15 cellular contexts compared by ENCODE assay signal in the genomic region with DNA sequence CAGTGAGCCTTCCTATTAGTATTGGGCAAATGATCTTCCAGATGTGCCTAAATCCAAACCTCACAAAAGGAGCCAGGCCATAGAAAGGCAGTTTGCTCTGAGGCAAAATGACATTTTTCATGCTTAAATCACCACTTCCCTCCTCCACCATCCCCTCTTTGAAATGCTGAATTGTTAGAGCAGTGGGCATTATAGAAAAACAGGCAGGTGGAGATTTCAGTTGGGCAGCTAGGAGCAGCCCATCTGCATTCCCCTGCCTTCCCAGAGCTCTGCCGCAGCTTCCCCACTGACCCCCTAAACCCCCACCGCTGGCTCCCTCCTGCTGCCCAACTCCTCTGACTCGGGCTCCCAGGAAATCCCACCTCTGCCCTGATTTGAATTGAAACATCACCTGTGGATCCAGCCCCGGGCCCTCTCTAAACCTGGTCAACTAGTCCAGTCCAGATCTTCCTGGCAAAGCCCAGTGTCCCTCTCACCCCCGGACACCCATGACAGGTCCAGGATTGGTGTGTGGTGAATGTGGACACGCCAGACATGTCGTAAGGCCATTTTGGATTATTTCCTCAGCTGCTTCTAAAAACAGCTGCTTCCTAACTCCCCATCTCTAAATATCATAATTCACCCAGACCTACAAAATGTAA.
"Had no signal": no experiment of that assay in that cellular context is flagged by ENCODE, and none has a peak within 500 bp of the region (broad histone marks: within the 10 kb centered on the region; RNA-seq: fewer than 3 reads in every experiment).

No MANE protein-coding gene starts in this region.

- H3K36me3 ChIP-seq: breast epithelium, right lobe of liver, stomach had no signal

- H3K4me3 Mint-ChIP-seq: activated naive CD8-positive, alpha-beta T cell treated with anti-CD3 and anti-CD28 coated beads, Interleukin-2, amount 10 ng/mL, durations not matched to agents 7 days and 5 days; activated T-helper 1 cell treated with anti-CD3 and anti-CD28 coated beads, Interleukin-12 subunit alpha, Interleukin-12 subunit beta, Interleukin-2, Interleukin-4 antibody, amounts not matched to agents 30 ng/mL and 10 ng/mL and 1 ng/mL, durations not matched to agents 14 hours and 24 hours and 36 hours; dendritic cell treated with granulocyte-macrophage colony-stimulating factor and Interleukin-4, amounts not matched to agents 40 ng/mL and 50 ng/mL, for 4 days; effector memory CD8-positive, alpha-beta T cell; nephron progenitor cell had no signal

- H3K9me3 Mint-ChIP-seq: activated naive CD8-positive, alpha-beta T cell treated with anti-CD3 and anti-CD28 coated beads, Interleukin-2, amount 10 ng/mL, durations not matched to agents 7 days and 5 days; activated T-helper 1 cell treated with anti-CD3 and anti-CD28 coated beads, Interleukin-12 subunit alpha, Interleukin-12 subunit beta, Interleukin-2, Interleukin-4 antibody, amounts not matched to agents 30 ng/mL and 10 ng/mL and 1 ng/mL, durations not matched to agents 14 hours and 24 hours and 36 hours had no signal

- H3K27me3 Mint-ChIP-seq: dendritic cell treated with granulocyte-macrophage colony-stimulating factor and Interleukin-4, amounts not matched to agents 40 ng/mL and 50 ng/mL, for 4 days; effector memory CD8-positive, alpha-beta T cell had no signal

- H3K9me3 ChIP-seq: breast epithelium, right lobe of liver, testis had no signal

- H3K36me3 Mint-ChIP-seq: activated naive CD8-positive, alpha-beta T cell treated with anti-CD3 and anti-CD28 coated beads, Interleukin-2, amount 10 ng/mL, durations not matched to agents 7 days and 5 days had no signal

- ATAC-seq: activated CD4-positive, CD25-positive, alpha-beta regulatory T cell treated with anti-CD3 and anti-CD28 coated beads, Interleukin-2, amount 50 U/mL, for 24 hours; effector memory CD8-positive, alpha-beta T cell had no signal

- H3K27me3 ChIP-seq: breast epithelium, right lobe of liver, stomach, testis had no signal

- H3K27ac ChIP-seq: breast epithelium, epithelial cell of prostate, right lobe of liver, stomach, testis had no signal

- H3K4me1 ChIP-seq: breast epithelium, right lobe of liver, stomach, testis had no signal

- H3K4me3 ChIP-seq: breast epithelium, right lobe of liver, stomach, testis had no signal

- H3K27ac Mint-ChIP-seq: activated naive CD8-positive, alpha-beta T cell treated with anti-CD3 and anti-CD28 coated beads, Interleukin-2, amount 10 ng/mL, durations not matched to agents 7 days and 5 days; activated T-helper 1 cell treated with anti-CD3 and anti-CD28 coated beads, Interleukin-12 subunit alpha, Interleukin-12 subunit beta, Interleukin-2, Interleukin-4 antibody, amounts not matched to agents 30 ng/mL and 10 ng/mL and 1 ng/mL, durations not matched to agents 14 hours and 24 hours and 36 hours; dendritic cell treated with granulocyte-macrophage colony-stimulating factor and Interleukin-4, amounts not matched to agents 40 ng/mL and 50 ng/mL, for 4 days; effector memory CD8-positive, alpha-beta T cell; nephron progenitor cell had no signal

- H3K4me1 Mint-ChIP-seq: activated naive CD8-positive, alpha-beta T cell treated with anti-CD3 and anti-CD28 coated beads, Interleukin-2, amount 10 ng/mL, durations not matched to agents 7 days and 5 days had no signal

- DNase-seq: activated CD4-positive, alpha-beta T cell treated with anti-CD3 and anti-CD28 coated beads, Interleukin-2, amount 50 U/mL, for 1 hour; activated CD8-positive, alpha-beta memory T cell treated with anti-CD3 and anti-CD28 coated beads for 24 hours; activated naive CD8-positive, alpha-beta T cell treated with anti-CD3 and anti-CD28 coated beads, Interleukin-2, amount 10 ng/mL, durations not matched to agents 7 days and 5 days; cerebellar nuclear complex; effector memory CD8-positive, alpha-beta T cell; nephron progenitor cell; right lobe of liver; stimulated activated CD4-positive, alpha-beta T cell treated with anti-CD3 and anti-CD28 coated beads, Interleukin-1b, Interleukin-23, amount 100 ng/mL, for 48 hours; stomach had no signal
